ENCODE assay signal across 11 cellular contexts in the genomic region with DNA sequence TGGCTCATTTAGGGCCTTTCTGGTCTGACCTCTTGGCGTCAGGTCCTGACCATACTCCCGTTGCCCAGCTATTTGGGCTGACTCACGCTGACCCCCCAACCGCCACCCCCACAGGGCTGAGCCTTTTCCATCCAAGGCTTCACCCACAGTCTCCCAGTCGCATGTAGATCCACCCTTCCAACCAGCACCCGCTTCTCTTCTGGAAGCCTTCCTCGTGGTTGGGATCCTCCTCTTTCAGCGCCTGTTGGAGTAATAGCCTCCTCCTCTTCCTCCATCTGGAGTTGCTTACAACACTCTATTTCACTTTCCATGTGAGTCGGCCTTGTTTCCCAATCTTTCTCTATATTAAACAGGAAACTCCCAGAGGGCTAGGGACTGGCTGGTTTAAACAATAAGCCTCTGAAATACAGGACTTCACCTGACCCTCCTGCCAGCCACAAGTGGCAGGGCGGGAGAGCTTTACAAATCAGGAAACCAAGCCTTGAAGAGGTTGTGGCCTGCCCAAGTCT. TPM values are rescaled to one million over a fixed set of nuclear protein-coding genes. Genes with fewer than 3 reads are reported as not detected.
DNase-seq lines count a peak whose midpoint lies in the region; ATAC-seq and TF ChIP-seq lines count a peak whose summit lies in the region.
"Had no signal": no experiment of that assay in that cellular context is flagged by ENCODE, and none has a peak within 500 bp of the region (broad histone marks: within the 10 kb centered on the region; RNA-seq: fewer than 3 reads in every experiment).

No MANE protein-coding gene starts in this region.

- H3K9me3 ChIP-seq in sigmoid colon, result no peaks in the 10 kb centered on the region

- H3K4me3 ChIP-seq in fibroblast of villous mesenchyme (ENCODE audit: low read depth, low read length) (no peak overlapping the region), sigmoid colon (no peak overlapping the region)

- in situ Hi-C loops in SK-MEL-5 (cut with HindIII; ENCODE audit: low pct_unique_long_range_greater_than_20kb, low sequenced_read_pairs), result no loop called here

- H3K4me1 ChIP-seq in sigmoid colon, result peaks cover 0 to 67% (median 47%) of the 10 kb centered on the region in 4 donors

- no peak for TF ChIP-seq CTCF in fibroblast of villous mesenchyme (IDR thresholded peaks at IDR 0.05; ENCODE audit: insufficient read depth, low read depth, low read length)
- no peak for TF ChIP-seq CTCF in sigmoid colon (IDR thresholded peaks at IDR 0.05)

- H3K36me3 ChIP-seq in sigmoid colon, result peaks cover 0 to 4% (median 2%) of the 10 kb centered on the region in 4 donors

- H3K27me3 ChIP-seq in sigmoid colon, result no peaks in the 10 kb centered on the region

- ATAC-seq in GM19023 (IDR thresholded peaks at IDR 0.05; ENCODE audit: unreplicated experiment), result no peak
- ATAC-seq: left colon had no signal

- TF ChIP-seq POLR2A in sigmoid colon (IDR thresholded peaks at IDR 0.05), result no peak

- H3K27ac ChIP-seq in sigmoid colon, result peak overlapping the region; percentile 26 to 64 (median 48)

- TF ChIP-seq EP300 in sigmoid colon (IDR thresholded peaks at IDR 0.05), result no peak

- intact Hi-C loops in sigmoid colon (cut with DNase I) (loop anchor here (5.0 kb wide), 2 partner anchors 139 to 254 kb away; partner anchors contain the start of genes DUSP7, PARP3 and RRP9), head of caudate nucleus (cut with DNase I) (loop anchor here (5.0 kb wide), 1 partner anchor 41 kb away; the partner anchor contains the start of gene TWF2)

- 68 to 72% methylated on average over 10 of the region's 10 CpGs for WGBS in sigmoid colon, 2 donors

- peak; percentile 36 for DNase-seq in EL
- peak; percentile 89 for DNase-seq in SK-MEL-5 (ENCODE audit: low read depth, low spot score)
- peak; percentile 90 for DNase-seq in fibroblast of villous mesenchyme (ENCODE audit: low read depth)
- no peak for DNase-seq in sigmoid colon
- no peak for DNase-seq in hippocampal formation (lab: John Stamatoyannopoulos, UW)
- no peak for DNase-seq in head of caudate nucleus
- no peak for DNase-seq in HuH-7.5 (ENCODE audit: low spot score)
- DNase-seq: activated CD4-positive, CD25-positive, alpha-beta regulatory T cell; left colon; NCI-H524 had no signal

RNA-seq across cellular contexts. Expression of gene ALAS1, which starts 2.1 kb away (rescaled TPM):
- total RNA-seq in SK-MEL-5 (2014; rRNA removed; shearing (Covaris generic)), result 98.8 and 103 TPM in 2 replicates
- 149 and 152 TPM in 2 replicates for polyA plus RNA-seq in SK-MEL-5 (2015; cell fraction: cytosol; rRNA removed)
- 36.8 and 46.7 TPM in 2 replicates for polyA plus RNA-seq in SK-MEL-5 (2015; cell fraction: nucleus; rRNA removed)
- total RNA-seq in fibroblast of villous mesenchyme, result 42.5 and 52.2 TPM in 2 replicates
- 10 to 100 TPM; 23.2 to 27.3 (median 25.8) TPM for total RNA-seq in sigmoid colon
- 100 to 1,000 TPM in 1 of 3 donors, 10 to 100 TPM in 2; 70.7 to 121 (median 81.7) TPM for polyA plus RNA-seq in sigmoid colon

RNA-seq across cellular contexts. Expression of gene TLR9, which starts 29.6 kb away (rescaled TPM):
- not detected in 2 replicates for total RNA-seq in SK-MEL-5 (2014; rRNA removed; shearing (Covaris generic))
- polyA plus RNA-seq in SK-MEL-5 (2015; cell fraction: cytosol; rRNA removed), result not detected in 2 replicates
- not detected in 2 replicates for polyA plus RNA-seq in SK-MEL-5 (2015; cell fraction: nucleus; rRNA removed)
- total RNA-seq in fibroblast of villous mesenchyme, result not detected in 2 replicates
- under 1 TPM in 2 of 4 donors, not detected in 2; 0.54 to 0.55 TPM for total RNA-seq in sigmoid colon
- polyA plus RNA-seq in sigmoid colon, result under 1 TPM in 1 of 3 donors, not detected in 2; 0.98 TPM

RNA-seq across cellular contexts. Expression of gene POC1A, which starts 41.7 kb away (rescaled TPM):
- total RNA-seq in SK-MEL-5 (2014; rRNA removed; shearing (Covaris generic)), result 7.7 and 11.5 TPM in 2 replicates
- 19.8 and 23.2 TPM in 2 replicates for polyA plus RNA-seq in SK-MEL-5 (2015; cell fraction: cytosol; rRNA removed)
- 23.2 and 27.8 TPM in 2 replicates for polyA plus RNA-seq in SK-MEL-5 (2015; cell fraction: nucleus; rRNA removed)
- total RNA-seq in fibroblast of villous mesenchyme (5.6 and 6.1 TPM in 2 replicates), sigmoid colon (1 to 10 TPM in 3 of 4 donors, under 1 TPM in 1; 0.66 to 1.7 (median 1.2) TPM)
- 10 to 100 TPM in 1 of 3 donors, 1 to 10 TPM in 2; 3.6 to 15.8 (median 7.6) TPM for polyA plus RNA-seq in sigmoid colon

RNA-seq across cellular contexts. Expression of gene TWF2, which starts 43.1 kb away (rescaled TPM):
- 59.7 and 66.9 TPM in 2 replicates for total RNA-seq in SK-MEL-5 (2014; rRNA removed; shearing (Covaris generic))
- 127 and 137 TPM in 2 replicates for polyA plus RNA-seq in SK-MEL-5 (2015; cell fraction: cytosol; rRNA removed)
- polyA plus RNA-seq in SK-MEL-5 (2015; cell fraction: nucleus; rRNA removed), result 35.3 and 40.6 TPM in 2 replicates
- total RNA-seq in fibroblast of villous mesenchyme (75.6 and 130 TPM in 2 replicates), sigmoid colon (10 to 100 TPM; 40.4 to 57.3 (median 50.8) TPM)
- polyA plus RNA-seq in sigmoid colon, result 10 to 100 TPM; 62.5 to 79.3 (median 65.3) TPM

RNA-seq across cellular contexts. Expression of gene PPM1M, which starts 49.7 kb away (rescaled TPM):
- total RNA-seq in SK-MEL-5 (2014; rRNA removed; shearing (Covaris generic)), result 2.9 and 3.2 TPM in 2 replicates
- polyA plus RNA-seq in SK-MEL-5 (2015; cell fraction: cytosol; rRNA removed), result 4.8 and 6.1 TPM in 2 replicates
- polyA plus RNA-seq in SK-MEL-5 (2015; cell fraction: nucleus; rRNA removed), result 39.5 TPM in 2 replicates
- 19.0 and 20.3 TPM in 2 replicates for total RNA-seq in fibroblast of villous mesenchyme
- total RNA-seq in sigmoid colon, result 10 to 100 TPM; 21.7 to 28.2 (median 24.8) TPM
- polyA plus RNA-seq in sigmoid colon, result 10 to 100 TPM in 2 of 3 donors, 1 to 10 TPM in 1; 5.8 to 16.9 (median 11.4) TPM

Comparison
In these comparisons a context has a peak if more than half of its experiments do, and no peak if none do; other contexts are left out.
1. DNase-seq: peak in EL (single experiment), SK-MEL-5 (single experiment) and fibroblast of villous mesenchyme (single experiment); none in sigmoid colon (single experiment), hippocampal formation (0 of 2), head of caudate nucleus (0 of 42) and HuH-7.5 (single experiment).